ENCODE assay signal across 8 cellular contexts in genomic region chr1:23367791-23368561, GRCh38. TPM values are rescaled to one million over a fixed set of nuclear protein-coding genes. Genes with fewer than 3 reads are reported as not detected.
DNase-seq lines count a peak whose midpoint lies in the region; ATAC-seq and TF ChIP-seq lines count a peak whose summit lies in the region.

No MANE protein-coding gene starts in this region.

- peak; percentile 100 for DNase-seq in GM10248 (ENCODE audit: extremely low spot score)
- DNase-seq in NCI-H1092 (lab: John Stamatoyannopoulos, UW), result peak; percentile 99
- DNase-seq in SK-N-SH, result peak; percentile 97
- DNase-seq in activated naive CD4-positive, alpha-beta T cell treated with anti-CD3 and anti-CD28 coated beads, Interleukin-2, amount 50 U/mL, for 72 hours (ENCODE audit: low spot score in 2 of 2), result peak; percentile 95 to 99
- peak; percentile 89 for DNase-seq in glomerular endothelial cell (ENCODE audit: extremely low read depth, low read depth, low spot score)
- DNase-seq in occipital lobe (lab: John Stamatoyannopoulos, UW), result peak; percentile 98

- H3K4me3 ChIP-seq in SK-N-SH (ENCODE audit: low read depth in 2 of 2, low read length in 1 of 2), result peak overlapping the region; percentile 94 to 97

- peak overlapping the region; percentile 94 for H3K9ac ChIP-seq in SK-N-SH

- CTCF ChIA-PET in GM10248 (lab: Yijun Ruan, JAX), result interaction anchor here (0.7 to 1.9 kb wide), 8 partner anchors 8 to 267 kb away, joined by 3 to 10 read pairs (median 4); partner anchors contain the start of gene HNRNPR
- CTCF ChIA-PET in SK-N-SH (lab: Yijun Ruan, JAX), result interaction anchor here (0.8 to 5.9 kb wide), 5 partner anchors 12 to 269 kb away, joined by 3 to 61 read pairs (median 6); partner anchors contain the start of gene HNRNPR

- peak overlapping the region; percentile 98 for H3K4me2 ChIP-seq in SK-N-SH

- H3K79me2 ChIP-seq in SK-N-SH (ENCODE audit: insufficient read depth), result peaks cover 61% of the 10 kb centered on the region

- POLR2A ChIA-PET in GM10248 (lab: Yijun Ruan, JAX), result interaction anchor here (0.6 to 1.7 kb wide), 3 partner anchors 8 to 199 kb away, joined by 3 to 11 read pairs (median 4); partner anchors contain the start of genes HNRNPR and LUZP1
- POLR2A ChIA-PET in SK-N-SH (lab: Yijun Ruan, JAX), result interaction anchor here (0.6 to 1.9 kb wide), 6 partner anchors 10 to 36 kb away, joined by 3 to 37 read pairs (median 3); partner anchors contain the start of gene HNRNPR

- H3K36me3 ChIP-seq in SK-N-SH (replicated peaks in 1 of 2; ENCODE audit: control insufficient read depth in 1 of 2, insufficient read depth in 2 of 2, low read length in 1 of 2), result peaks cover 23 to 33% of the 10 kb centered on the region in 2 experiments

- H3K9me3 ChIP-seq in SK-N-SH, result peaks cover 19% of the 10 kb centered on the region; the same call in 1 of the 2 replicates

- 0% methylated on average over 21 of the region's 41 CpGs for WGBS in SK-N-SH (ENCODE audit: low lambda C conversion rate)

- no peaks in the 10 kb centered on the region for H3K27me3 ChIP-seq in SK-N-SH (ENCODE audit: insufficient read depth)

- TF ChIP-seq EP300 in SK-N-SH (IDR thresholded peaks at IDR 0.05; ENCODE audit: borderline replicate concordance in 1 of 2, low read depth in 1 of 2, low read length in 1 of 2), result no peak

- peaks cover 2 to 3% of the 10 kb centered on the region in 2 donors for H3K9me3 Mint-ChIP-seq in activated naive CD4-positive, alpha-beta T cell treated with anti-CD3 and anti-CD28 coated beads, Interleukin-2, amount 50 U/mL, for 72 hours

- no peak for TF ChIP-seq RAD21 in SK-N-SH (IDR thresholded peaks at IDR 0.05; ENCODE audit: low read length)

- no peaks in the 10 kb centered on the region for H3K9me2 ChIP-seq in SK-N-SH

- H3F3A ChIP-seq in SK-N-SH (replicated peaks; ENCODE audit: insufficient read depth), result peaks cover 15% of the 10 kb centered on the region

- peak overlapping the region; percentile 88 to 98 for H3K27ac Mint-ChIP-seq in activated naive CD4-positive, alpha-beta T cell treated with anti-CD3 and anti-CD28 coated beads, Interleukin-2, amount 50 U/mL, for 72 hours

- peak overlapping the region; percentile 98 for H2AFZ ChIP-seq in SK-N-SH (ENCODE audit: low read depth)

- peak; percentile 92 for ATAC-seq in HG02610 (IDR thresholded peaks at IDR 0.05; ENCODE audit: unreplicated experiment)
- ATAC-seq in activated naive CD4-positive, alpha-beta T cell treated with anti-CD3 and anti-CD28 coated beads, Interleukin-2, amount 50 U/mL, for 72 hours, result peak; percentile 94

- peaks cover 40 to 50% of the 10 kb centered on the region in 2 donors for H3K36me3 Mint-ChIP-seq in activated naive CD4-positive, alpha-beta T cell treated with anti-CD3 and anti-CD28 coated beads, Interleukin-2, amount 50 U/mL, for 72 hours

- H4K20me1 ChIP-seq in SK-N-SH (ENCODE audit: insufficient read depth), result no peaks in the 10 kb centered on the region

- peaks cover 15 to 30% of the 10 kb centered on the region in 2 experiments for H3K4me1 ChIP-seq in SK-N-SH (ENCODE audit: control insufficient read depth in 1 of 2, insufficient read depth in 2 of 2, low read depth in 1 of 2, low read length in 1 of 2)

- TF ChIP-seq CTCF in GM10248 (IDR thresholded peaks at IDR 0.05; ENCODE audit: control extremely low read depth, extremely low read depth, low read depth, missing control alignments) (no peak), SK-N-SH (IDR thresholded peaks at IDR 0.05) (no peak)

- H3K27ac ChIP-seq in SK-N-SH (ENCODE audit: low read depth in 2 of 2, low read length in 1 of 2), result peak overlapping the region; percentile 92 to 99
- peak overlapping the region; percentile 98 for H3K27ac ChIP-seq in temporal lobe (ENCODE audit: low read depth, low read length)

TF ChIP-seq in SK-N-SH, 30 proteins besides CTCF, POLR2A, EP300 and RAD21 (continues in another document):
- peak; percentile 86 for TF ChIP-seq CHD2 (IDR thresholded peaks at IDR 0.05; ENCODE audit: low read length, partially characterized antibody)
- peak; percentile 31; the same call in 1 of the 2 replicates for TF ChIP-seq YY1 (IDR thresholded peaks at IDR 0.05; ENCODE audit: low read depth)
- no peak for TF ChIP-seq ZBTB33 (IDR thresholded peaks at IDR 0.05; ENCODE audit: borderline replicate concordance, low read depth)
- no peak for TF ChIP-seq FOSL2 (IDR thresholded peaks at IDR 0.05; ENCODE audit: borderline replicate concordance, low read depth)
- no peak for TF ChIP-seq NFIC (IDR thresholded peaks at IDR 0.05; ENCODE audit: borderline replicate concordance)
- peak; percentile 98 for TF ChIP-seq PBX3 (IDR thresholded peaks at IDR 0.05)
- TF ChIP-seq EZH2phosphoT487 (IDR thresholded peaks at IDR 0.05; ENCODE audit: borderline replicate concordance, low read depth), result no peak
- no peak for TF ChIP-seq MEF2A (IDR thresholded peaks at IDR 0.05; ENCODE audit: borderline replicate concordance, low read depth)
- TF ChIP-seq USF1 (IDR thresholded peaks at IDR 0.05; ENCODE audit: borderline replicate concordance, low read depth), result no peak
- TF ChIP-seq RXRA (IDR thresholded peaks at IDR 0.05; ENCODE audit: borderline replicate concordance, low read depth), result no peak
- TF ChIP-seq ELF1 (IDR thresholded peaks at IDR 0.05), result peak; percentile 97
- TF ChIP-seq MXI1 (IDR thresholded peaks at IDR 0.05; ENCODE audit: low read depth, low read length), result peak; percentile 71
- TF ChIP-seq TEAD4 (IDR thresholded peaks at IDR 0.05; ENCODE audit: borderline replicate concordance, insufficient read depth), result no peak
- TF ChIP-seq FOXM1 (IDR thresholded peaks at IDR 0.05; ENCODE audit: low read depth), result no peak
- TF ChIP-seq JUND (IDR thresholded peaks at IDR 0.05), result no peak
- TF ChIP-seq, protein P1, sequence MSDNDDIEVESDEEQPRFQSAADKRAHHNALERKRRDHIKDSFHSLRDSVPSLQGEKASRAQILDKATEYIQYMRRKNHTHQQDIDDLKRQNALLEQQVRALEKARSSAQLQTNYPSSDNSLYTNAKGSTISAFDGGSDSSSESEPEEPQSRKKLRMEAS (IDR thresholded peaks at IDR 0.05; ENCODE audit: low read depth), result peak; percentile 26; the same call in 1 of the 2 replicates
- TF ChIP-seq SIN3A (IDR thresholded peaks at IDR 0.05; ENCODE audit: borderline replicate concordance, low read depth, low read length), result peak; percentile 76; the same call in 1 of the 2 replicates

RNA-seq across cellular contexts. Expression of gene ZNF436, which starts 1.7 kb away (rescaled TPM):
- polyA plus RNA-seq in SK-N-SH (2012; rRNA removed), result 5.0 and 6.4 TPM in 2 replicates
- polyA plus RNA-seq in SK-N-SH (2012; cell fraction: cytosol; rRNA removed), result 6.5 and 7.1 TPM in 2 replicates
- polyA plus RNA-seq in SK-N-SH (2012; cell fraction: nucleus; rRNA removed), result 5.1 and 9.1 TPM in 2 replicates
- total RNA-seq in activated naive CD4-positive, alpha-beta T cell treated with anti-CD3 and anti-CD28 coated beads, Interleukin-2, amount 50 U/mL, for 72 hours, result 1 to 10 TPM; 7.6 to 8.2 TPM
- total RNA-seq in glomerular endothelial cell (22.9 and 25.6 TPM in 2 replicates), occipital lobe (95.8 TPM), temporal lobe (73.0 TPM)

RNA-seq across cellular contexts. Expression of gene HNRNPR, which starts 23.9 kb away (rescaled TPM):
- 111 and 141 TPM in 2 replicates for polyA plus RNA-seq in SK-N-SH (2012; rRNA removed)
- polyA plus RNA-seq in SK-N-SH (2012; cell fraction: cytosol; rRNA removed), result 158 and 178 TPM in 2 replicates
- polyA plus RNA-seq in SK-N-SH (2012; cell fraction: nucleus; rRNA removed), result 46.4 and 78.9 TPM in 2 replicates
- 100 to 1,000 TPM; 175 to 177 TPM for total RNA-seq in activated naive CD4-positive, alpha-beta T cell treated with anti-CD3 and anti-CD28 coated beads, Interleukin-2, amount 50 U/mL, for 72 hours
- 79.4 and 99.3 TPM in 2 replicates for total RNA-seq in glomerular endothelial cell
- total RNA-seq in occipital lobe, result 160 TPM
- total RNA-seq in temporal lobe, result 144 TPM

RNA-seq across cellular contexts. Expression of gene TCEA3, which starts 56.6 kb away (rescaled TPM):
- 1.1 and 1.2 TPM in 2 replicates for polyA plus RNA-seq in SK-N-SH (2012; rRNA removed)
- 0.68 and 0.90 TPM in 2 replicates for polyA plus RNA-seq in SK-N-SH (2012; cell fraction: cytosol; rRNA removed)
- polyA plus RNA-seq in SK-N-SH (2012; cell fraction: nucleus; rRNA removed), result 3.9 and 4.7 TPM in 2 replicates
- 10 to 100 TPM; 10.5 to 19.2 TPM for total RNA-seq in activated naive CD4-positive, alpha-beta T cell treated with anti-CD3 and anti-CD28 coated beads, Interleukin-2, amount 50 U/mL, for 72 hours
- total RNA-seq in glomerular endothelial cell (0.10 and 0.70 TPM in 2 replicates), occipital lobe (4.8 TPM), temporal lobe (4.4 TPM)

Comparison
In these comparisons a context has a peak if more than half of its experiments do, and no peak if none do; other contexts are left out.
1. Peak in every context shown above with its lines: DNase-seq, ATAC-seq, H3K4me3 ChIP-seq and H3K27ac ChIP-seq.